ENCODE assay signal across 8 cellular contexts in genomic region chr14:102524451-102525212, GRCh38. TPM values are rescaled to one million over a fixed set of nuclear protein-coding genes. Genes with fewer than 3 reads are reported as not detected.
DNase-seq lines count a peak whose midpoint lies in the region; ATAC-seq and TF ChIP-seq lines count a peak whose summit lies in the region.

No MANE protein-coding gene starts in this region.

- peak; percentile 91 for DNase-seq in DMS114 treated with DMSO at 0.1 percent for 48 hours (lab: John Stamatoyannopoulos, UW; ENCODE audit: unreplicated experiment)
- DNase-seq in HuH-7.5 (ENCODE audit: low spot score): peak; percentile 98
- peak; percentile 98 for DNase-seq in OCI-LY7 (ENCODE audit: low spot score)
- DNase-seq in activated T-cell treated with anti-CD3 and anti-CD28 coated beads for 48 hours (ENCODE audit: low read depth): peak; percentile 97
- peak; percentile 76 to 86 for DNase-seq in stimulated activated CD8-positive, alpha-beta memory T cell treated with anti-CD3 and anti-CD28 coated beads, Interleukin-7, amount 100 ng/mL, for 1 hour (ENCODE audit: low read depth in 2 of 2)

- peak overlapping the region; percentile 67 for H3K4me3 ChIP-seq in OCI-LY7 (ENCODE audit: low read depth, low read length, poor library complexity, severe bottlenecking)
- peak overlapping the region; percentile 53 to 63 for H3K4me3 ChIP-seq in esophagus (ENCODE audit: low read depth in 1 of 2, low read length in 2 of 2)
- peak overlapping the region; percentile 75 for H3K4me3 ChIP-seq in mucosa of stomach (ENCODE audit: low read length)

- no peaks in the 10 kb centered on the region for H4K20me1 ChIP-seq in OCI-LY7 (ENCODE audit: insufficient read depth, low read length)

- no peaks in the 10 kb centered on the region for H3K79me2 ChIP-seq in OCI-LY7 (ENCODE audit: insufficient read depth, low read depth, low read length)

- ATAC-seq in GM21526 (IDR thresholded peaks at IDR 0.05; ENCODE audit: low FRiP score, unreplicated experiment): peak; percentile 94

- no peaks in the 10 kb centered on the region for H3K9me3 ChIP-seq in OCI-LY7 (ENCODE audit: low read length)
- H3K9me3 ChIP-seq in esophagus (ENCODE audit: control insufficient read depth in 2 of 2, insufficient read depth in 1 of 2, low read depth in 1 of 2, low read length in 1 of 2): no peaks in the 10 kb centered on the region
- H3K9me3 ChIP-seq in mucosa of stomach (ENCODE audit: control insufficient read depth, low read length): no peaks in the 10 kb centered on the region

- POLR2A ChIA-PET in OCI-LY7 (lab: Charles Lee): interaction anchor here (0.6 to 2.1 kb wide), 8 partner anchors 13 to 713 kb away, joined by 3 to 10 read pairs (median 4); no protein-coding TSS in a partner anchor

- WGBS in esophagus, 2 donors: 0 to 1% methylated on average over 28 to 32 of the region's 32 CpGs

- H3K36me3 ChIP-seq in OCI-LY7 (ENCODE audit: insufficient read depth, low read length) (no peaks in the 10 kb centered on the region), esophagus (ENCODE audit: control insufficient read depth in 2 of 2, insufficient read depth in 2 of 2, low read length in 1 of 2) (no peaks in the 10 kb centered on the region), mucosa of stomach (ENCODE audit: control insufficient read depth, insufficient read depth, low read length) (no peaks in the 10 kb centered on the region)

- TF ChIP-seq CTCF in OCI-LY7 (conservative IDR thresholded peaks at IDR 0.05; ENCODE audit: low read length): peak; percentile 95

- H3K27me3 ChIP-seq in esophagus (ENCODE audit: control insufficient read depth in 1 of 2, insufficient read depth in 2 of 2, low read length in 2 of 2) (no peaks in the 10 kb centered on the region), mucosa of stomach (ENCODE audit: control insufficient read depth, insufficient read depth, low read length) (no peaks in the 10 kb centered on the region)

- no TSS peak for BruUV-seq in OCI-LY7 (replicated peaks; lab: Mats Ljungman, UMichigan)

- H3K9me2 ChIP-seq in OCI-LY7 (ENCODE audit: insufficient read depth, low read length): no peaks in the 10 kb centered on the region

- CTCF ChIA-PET in OCI-LY7 (lab: Charles Lee; ENCODE audit: unreplicated experiment): interaction anchor here (0.5 to 1.2 kb wide), 9 partner anchors 15 to 392 kb away, joined by 3 to 5 read pairs (median 3); partner anchors contain the start of gene ANKRD9

- intact Hi-C loops in OCI-LY7 (cut with micrococcal nuclease; ENCODE audit: unreplicated experiment): loop anchor here (1.0 to 5.0 kb wide), 6 partner anchors 36 to 393 kb away; no protein-coding TSS in a partner anchor

- H3K27ac ChIP-seq in OCI-LY7 (ENCODE audit: low read depth, low read length, poor library complexity, severe bottlenecking): peak overlapping the region; percentile 47
- H3K27ac ChIP-seq in esophagus (ENCODE audit: low read depth in 2 of 2, low read length in 1 of 2): peak overlapping the region; percentile 98 to 99

- H2AFZ ChIP-seq in OCI-LY7 (ENCODE audit: low read length): peak overlapping the region; percentile 94

- peaks cover 18% of the 10 kb centered on the region for H3K4me1 ChIP-seq in OCI-LY7 (ENCODE audit: insufficient read depth, low read length, poor library complexity, severe bottlenecking)
- H3K4me1 ChIP-seq in esophagus (ENCODE audit: control insufficient read depth in 2 of 2, insufficient read depth in 2 of 2, low read length in 1 of 2): peaks cover 0 to 9% of the 10 kb centered on the region in 2 donors
- H3K4me1 ChIP-seq in mucosa of stomach (ENCODE audit: control insufficient read depth, insufficient read depth, low read length): peaks cover 36% of the 10 kb centered on the region

- peak overlapping the region; percentile 84 for H3K4me2 ChIP-seq in OCI-LY7 (ENCODE audit: low read length)

- peak overlapping the region; percentile 75 for H3K9ac ChIP-seq in mucosa of stomach (ENCODE audit: low read length)

RNA-seq across cellular contexts. Expression of gene ANKRD9, which starts 15.1 kb away (rescaled TPM):
- 1.1 and 1.2 TPM in 2 replicates for total RNA-seq in OCI-LY7 (2014; rRNA removed; shearing (Covaris generic))
- 1.5 and 1.9 TPM in 2 replicates for total RNA-seq in OCI-LY7 (2022)
- polyA plus RNA-seq in esophagus: 10 to 100 TPM; 12.5 to 12.9 TPM

Comparison
In these comparisons a context has a peak if more than half of its experiments do, and no peak if none do; other contexts are left out.
1. Peak in every context shown above with its lines: DNase-seq, ATAC-seq, H3K4me3 ChIP-seq and H3K27ac ChIP-seq.